Comparison of ENCODE assay signal across 11 cellular contexts in the genomic region with DNA sequence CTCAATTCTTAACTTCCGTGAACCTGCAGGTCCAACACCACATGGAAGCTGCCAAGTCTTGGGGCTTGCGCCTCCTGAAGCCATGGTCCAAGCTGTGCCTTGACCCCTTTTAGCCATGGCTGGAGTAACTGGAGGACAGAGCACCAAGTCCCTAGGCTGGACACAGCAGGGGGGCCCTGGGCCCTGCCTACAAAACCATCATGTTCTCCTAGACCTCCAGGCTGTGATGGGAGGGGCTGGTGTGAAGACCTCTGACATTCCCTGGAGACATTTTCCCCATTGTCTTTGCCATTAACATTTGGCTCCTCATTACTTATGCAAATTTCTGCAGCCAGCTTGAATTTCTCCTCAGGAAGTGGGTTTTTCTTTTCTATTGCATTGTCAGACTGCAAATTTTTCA.
"Had no signal": no experiment of that assay in that cellular context is flagged by ENCODE, and none has a peak within 500 bp of the region (broad histone marks: within the 10 kb centered on the region; RNA-seq: fewer than 3 reads in every experiment).

No MANE protein-coding gene starts in this region.

- H3K4me1 Mint-ChIP-seq: GM23338, H9 had no signal

- H3K4me3 Mint-ChIP-seq: GM23338, H9, HFFc6 had no signal

- H3K9me3 ChIP-seq: HAP-1 had no signal

- H3K4me3 ChIP-seq: GM23248, GM23338, HAP-1 had no signal

- FAIRE-seq: H1, H54 had no signal

- H3K27ac Mint-ChIP-seq: GM23338, H9, HFFc6 had no signal

- ATAC-seq: GM23338, HCT116 had no signal

- H3K4me1 ChIP-seq: HAP-1 had no signal

- H3K27ac ChIP-seq: GM23248 had no signal

- DNase-seq: GM23248, GOT3, H7, H9, HCEC 1CT, HFFc6 had no signal

- H3K9ac ChIP-seq: GM23248 had no signal

- H3K36me3 ChIP-seq: HAP-1 had no signal

- H3K4me2 ChIP-seq: GM23338 had no signal
